In the genomic region with DNA sequence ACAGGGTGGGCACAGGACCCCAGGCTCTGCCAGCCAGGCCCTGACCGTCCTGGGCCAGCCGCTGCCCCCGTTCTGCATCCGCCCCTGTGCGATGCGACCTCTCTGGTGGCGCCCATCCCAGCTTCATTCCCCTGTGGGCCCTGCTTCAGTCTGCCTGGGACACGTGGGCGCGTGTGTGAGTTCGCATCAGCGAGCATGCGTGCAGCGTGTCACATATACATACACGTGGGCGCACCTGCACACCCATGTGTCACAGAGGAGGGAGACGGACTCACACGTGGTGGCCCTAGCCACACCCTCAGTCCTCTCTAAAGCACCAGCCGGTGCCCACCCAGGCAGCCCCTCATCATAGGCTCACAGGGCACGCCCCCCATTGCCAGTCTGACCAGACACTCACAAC, we compare ENCODE assay signal across 1 cellular context.
TF ChIP-seq lines count a peak whose summit lies in the region.

No MANE protein-coding gene starts in this region.

TF ChIP-seq in GM12878, 131 proteins besides CTCF, POLR2A, EP300 and RAD21:
- TF ChIP-seq RB1 (IDR thresholded peaks at IDR 0.05; ENCODE audit: borderline replicate concordance) (no peak), SREBF2 (IDR thresholded peaks at IDR 0.05; ENCODE audit: low read length) (no peak), TCF3 (IDR thresholded peaks at IDR 0.05; ENCODE audit: borderline replicate concordance, insufficient read depth, low read depth, low read length) (peak; percentile 76; the same call in 1 of the 2 replicates), E2F4 (IDR thresholded peaks at IDR 0.05; ENCODE audit: low read depth, low read length) (no peak), BCL3 (IDR thresholded peaks at IDR 0.05; ENCODE audit: borderline replicate concordance, insufficient read depth, low read depth, low read length, poor library complexity, severe bottlenecking) (peak; percentile 92)
- TF ChIP-seq, protein P1, sequence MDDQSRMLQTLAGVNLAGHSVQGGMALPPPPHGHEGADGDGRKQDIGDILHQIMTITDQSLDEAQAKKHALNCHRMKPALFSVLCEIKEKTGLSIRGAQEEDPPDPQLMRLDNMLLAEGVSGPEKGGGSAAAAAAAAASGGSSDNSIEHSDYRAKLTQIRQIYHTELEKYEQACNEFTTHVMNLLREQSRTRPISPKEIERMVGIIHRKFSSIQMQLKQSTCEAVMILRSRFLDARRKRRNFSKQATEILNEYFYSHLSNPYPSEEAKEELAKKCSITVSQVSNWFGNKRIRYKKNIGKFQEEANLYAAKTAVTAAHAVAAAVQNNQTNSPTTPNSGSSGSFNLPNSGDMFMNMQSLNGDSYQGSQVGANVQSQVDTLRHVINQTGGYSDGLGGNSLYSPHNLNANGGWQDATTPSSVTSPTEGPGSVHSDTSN (IDR thresholded peaks at IDR 0.05; ENCODE audit: insufficient replicate concordance, low read depth, low read length) = peak; percentile 59
- TF ChIP-seq, protein P2, sequence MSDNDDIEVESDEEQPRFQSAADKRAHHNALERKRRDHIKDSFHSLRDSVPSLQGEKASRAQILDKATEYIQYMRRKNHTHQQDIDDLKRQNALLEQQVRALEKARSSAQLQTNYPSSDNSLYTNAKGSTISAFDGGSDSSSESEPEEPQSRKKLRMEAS (IDR thresholded peaks at IDR 0.05; ENCODE audit: low read depth, low read length) = peak; percentile 24; the same call in 1 of the 2 replicates
- TF ChIP-seq, protein P3, sequence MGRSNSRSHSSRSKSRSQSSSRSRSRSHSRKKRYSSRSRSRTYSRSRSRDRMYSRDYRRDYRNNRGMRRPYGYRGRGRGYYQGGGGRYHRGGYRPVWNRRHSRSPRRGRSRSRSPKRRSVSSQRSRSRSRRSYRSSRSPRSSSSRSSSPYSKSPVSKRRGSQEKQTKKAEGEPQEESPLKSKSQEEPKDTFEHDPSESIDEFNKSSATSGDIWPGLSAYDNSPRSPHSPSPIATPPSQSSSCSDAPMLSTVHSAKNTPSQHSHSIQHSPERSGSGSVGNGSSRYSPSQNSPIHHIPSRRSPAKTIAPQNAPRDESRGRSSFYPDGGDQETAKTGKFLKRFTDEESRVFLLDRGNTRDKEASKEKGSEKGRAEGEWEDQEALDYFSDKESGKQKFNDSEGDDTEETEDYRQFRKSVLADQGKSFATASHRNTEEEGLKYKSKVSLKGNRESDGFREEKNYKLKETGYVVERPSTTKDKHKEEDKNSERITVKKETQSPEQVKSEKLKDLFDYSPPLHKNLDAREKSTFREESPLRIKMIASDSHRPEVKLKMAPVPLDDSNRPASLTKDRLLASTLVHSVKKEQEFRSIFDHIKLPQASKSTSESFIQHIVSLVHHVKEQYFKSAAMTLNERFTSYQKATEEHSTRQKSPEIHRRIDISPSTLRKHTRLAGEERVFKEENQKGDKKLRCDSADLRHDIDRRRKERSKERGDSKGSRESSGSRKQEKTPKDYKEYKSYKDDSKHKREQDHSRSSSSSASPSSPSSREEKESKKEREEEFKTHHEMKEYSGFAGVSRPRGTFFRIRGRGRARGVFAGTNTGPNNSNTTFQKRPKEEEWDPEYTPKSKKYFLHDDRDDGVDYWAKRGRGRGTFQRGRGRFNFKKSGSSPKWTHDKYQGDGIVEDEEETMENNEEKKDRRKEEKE (IDR thresholded peaks at IDR 0.05) = no peak
